20 cellular contexts compared by ENCODE assay signal in the genomic region with DNA sequence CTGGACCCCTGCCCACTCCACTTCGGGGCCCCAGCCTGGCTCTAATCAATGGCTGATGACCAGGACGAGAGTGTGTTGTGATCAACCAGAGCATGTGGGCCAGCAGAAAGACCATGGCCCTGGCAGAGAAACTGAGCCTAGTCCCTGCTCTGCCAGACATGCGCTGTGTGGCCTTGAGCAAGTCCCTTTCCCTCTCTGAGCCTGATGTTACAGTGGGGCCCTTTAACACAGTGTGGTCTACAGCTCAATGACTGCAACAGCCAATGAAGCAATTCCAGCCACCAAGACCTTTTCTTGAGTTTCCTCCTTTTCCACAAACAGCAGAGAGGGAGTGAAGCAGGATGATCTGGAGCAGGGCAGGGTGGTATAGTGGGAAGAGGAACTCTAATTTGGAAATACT. TPM values are rescaled to one million over a fixed set of nuclear protein-coding genes. Genes with fewer than 3 reads are reported as not detected.
A peak's percentile ranks its signal among the peaks of the same experiment; 100 is the strongest.
DNase-seq lines count a peak whose midpoint lies in the region; FAIRE-seq and TF ChIP-seq lines count a peak whose summit lies in the region.
"Had no signal": no experiment of that assay in that cellular context is flagged by ENCODE, and none has a peak within 500 bp of the region (broad histone marks: within the 10 kb centered on the region; RNA-seq: fewer than 3 reads in every experiment).

No MANE protein-coding gene starts in this region.

- H3K4me1 ChIP-seq in right atrium auricular region (no peaks in the 10 kb centered on the region), HEK293 (ENCODE audit: control insufficient read depth, insufficient read depth, low read length) (no peaks in the 10 kb centered on the region), mesenchymal stem cell (ENCODE audit: control insufficient read depth, insufficient read depth, low read depth, low read length) (no peaks in the 10 kb centered on the region), smooth muscle cell (ENCODE audit: low read depth) (peaks cover 10% of the 10 kb centered on the region)

- no peak for TF ChIP-seq POLR2A in GM12892 (IDR thresholded peaks at IDR 0.05; ENCODE audit: low read depth, low read length)

- no peaks in the 10 kb centered on the region for H3K79me1 ChIP-seq in mesenchymal stem cell (replicated peaks; ENCODE audit: low read length, poor library complexity, severe bottlenecking)

- peak overlapping the region; percentile 34 for H4K91ac ChIP-seq in mesenchymal stem cell (ENCODE audit: low read length)

- no peak overlapping the region for H2AK5ac ChIP-seq in mesenchymal stem cell (ENCODE audit: low read length, severe bottlenecking)

- no peak overlapping the region for H3K23ac ChIP-seq in mesenchymal stem cell (ENCODE audit: low read length in 2 of 2)

- no peaks in the 10 kb centered on the region for H3K27me3 ChIP-seq in right atrium auricular region
- no peaks in the 10 kb centered on the region for H3K27me3 ChIP-seq in mesenchymal stem cell (ENCODE audit: control insufficient read depth in 1 of 2, insufficient read depth in 1 of 2, low read length in 2 of 2)
- no peaks in the 10 kb centered on the region for H3K27me3 ChIP-seq in smooth muscle cell (ENCODE audit: low read depth)
- H3K27me3 ChIP-seq: BE2C had no signal

- H3K4ac ChIP-seq in mesenchymal stem cell (ENCODE audit: low read depth in 1 of 2, low read length in 2 of 2): no peak overlapping the region

- CTCF ChIA-PET in HEK293 (lab: Yijun Ruan, JAX): interaction anchor here (1.2 kb wide), 1 partner anchor 22 kb away, joined by 5 read pairs; no protein-coding TSS in a partner anchor

- no peaks in the 10 kb centered on the region for H3K36me3 ChIP-seq in right atrium auricular region
- H3K36me3 ChIP-seq in HEK293 (ENCODE audit: control insufficient read depth in 2 of 2, insufficient read depth in 1 of 2, low read length in 2 of 2): no peaks in the 10 kb centered on the region
- H3K36me3 ChIP-seq in mesenchymal stem cell (ENCODE audit: control insufficient read depth in 1 of 2, insufficient read depth in 2 of 2, low read depth in 1 of 2, low read length in 2 of 2): no peaks in the 10 kb centered on the region
- H3K36me3 ChIP-seq in smooth muscle cell (ENCODE audit: low read depth): no peaks in the 10 kb centered on the region
- H3K36me3 ChIP-seq: BE2C had no signal

- H2AFZ ChIP-seq in mesenchymal stem cell (ENCODE audit: low read depth, low read length) (no peak overlapping the region), smooth muscle cell (ENCODE audit: low read depth) (no peak overlapping the region)

- H2BK15ac ChIP-seq in mesenchymal stem cell (ENCODE audit: low read depth, poor library complexity, severe bottlenecking): no peak overlapping the region

- H4K8ac ChIP-seq in mesenchymal stem cell (ENCODE audit: low read length): no peak overlapping the region

- no peak for TF ChIP-seq CTCF in right atrium auricular region (IDR thresholded peaks at IDR 0.05)
- no peak for TF ChIP-seq CTCF in HEK293 (tag by site-specific recombination; IDR thresholded peaks at IDR 0.05)
- TF ChIP-seq CTCF in smooth muscle cell (IDR thresholded peaks at IDR 0.05; ENCODE audit: borderline replicate concordance, insufficient read depth, poor library complexity, severe bottlenecking): no peak

- no peak overlapping the region for H3K4me3 ChIP-seq in right atrium auricular region
- H3K4me3 ChIP-seq in HEK293 (ENCODE audit: low read depth, low read length): no peak overlapping the region
- H3K4me3 ChIP-seq in mesenchymal stem cell (ENCODE audit: insufficient read depth in 1 of 2, low read depth in 1 of 2, low read length in 2 of 2): no peak overlapping the region
- no peak overlapping the region for H3K4me3 ChIP-seq in smooth muscle cell
- H3K4me3 ChIP-seq: GM12878 had no signal

- 97% methylated on average over 3 of the region's 3 CpGs for WGBS in mesenchymal stem cell
- 90% methylated on average over 3 of the region's 3 CpGs for WGBS in smooth muscle cell (ENCODE audit: low lambda C conversion rate)

- H3K9me3 ChIP-seq in right atrium auricular region (no peaks in the 10 kb centered on the region), HEK293 (ENCODE audit: control insufficient read depth, insufficient read depth, low read depth, low read length) (no peaks in the 10 kb centered on the region), mesenchymal stem cell (ENCODE audit: control insufficient read depth, low read length) (no peaks in the 10 kb centered on the region), smooth muscle cell (replicated peaks; ENCODE audit: low read depth) (no peaks in the 10 kb centered on the region)
- H3K9me3 ChIP-seq: BE2C had no signal

- POLR2A ChIA-PET in HEK293 (lab: Yijun Ruan, JAX): no interaction called here

- no peak overlapping the region for H3K27ac ChIP-seq in right atrium auricular region
- no peak overlapping the region for H3K27ac ChIP-seq in HEK293 (ENCODE audit: extremely low read depth, low read depth, low read length)
- H3K27ac ChIP-seq in mesenchymal stem cell (ENCODE audit: low read length, poor library complexity, severe bottlenecking): no peak overlapping the region
- H3K27ac ChIP-seq in smooth muscle cell (ENCODE audit: low read depth): no peak overlapping the region

- no peak for FAIRE-seq in GM12892 (lab: Jason Lieb, UNC)
- FAIRE-seq: GM12878, GM19239, H1 had no signal

- no peak overlapping the region for H3K4me2 ChIP-seq in mesenchymal stem cell (ENCODE audit: low read length, poor library complexity, severe bottlenecking)
- no peak overlapping the region for H3K4me2 ChIP-seq in smooth muscle cell

- H3K9ac ChIP-seq in mesenchymal stem cell (ENCODE audit: low read length) (no peak overlapping the region), smooth muscle cell (ENCODE audit: low read depth) (no peak overlapping the region)

- no peak overlapping the region for H2BK120ac ChIP-seq in mesenchymal stem cell (ENCODE audit: low read depth, low read length)

- no peaks in the 10 kb centered on the region for H3F3A ChIP-seq in smooth muscle cell (ENCODE audit: low read depth)

- H3K79me2 ChIP-seq in smooth muscle cell (ENCODE audit: low read depth): no peaks in the 10 kb centered on the region

- DNase-seq in cardiac septum (ENCODE audit: low spot score) (peak; percentile 17), right atrium auricular region (ENCODE audit: low spot score) (no peak), mesenchymal stem cell (no peak), smooth muscle cell (lab: John Stamatoyannopoulos, UW; ENCODE audit: unreplicated experiment) (no peak), GM12892 (ENCODE audit: insufficient read length) (no peak), AG20443 (ENCODE audit: low spot score) (no peak)
- DNase-seq: 8988T; BE2C; Calu3; CD4-positive, alpha-beta memory T cell; DMS53; DND-41; EL; H9 had no signal

- no peaks in the 10 kb centered on the region for H4K20me1 ChIP-seq in smooth muscle cell (ENCODE audit: low read depth)

- no peak overlapping the region for H2BK5ac ChIP-seq in mesenchymal stem cell (ENCODE audit: low read depth, low read length, poor library complexity, severe bottlenecking)

- peak overlapping the region in 1 of 2 experiments; percentile 29 for H2BK12ac ChIP-seq in mesenchymal stem cell (ENCODE audit: low read length in 2 of 2)

- intact Hi-C loops in cardiac septum (cut with DNase I): no loop called here

- no peak overlapping the region for H3K18ac ChIP-seq in mesenchymal stem cell (ENCODE audit: low read depth in 1 of 2, low read length in 2 of 2)

- H3K14ac ChIP-seq in mesenchymal stem cell (ENCODE audit: low read length in 2 of 2): no peak overlapping the region

TF ChIP-seq in HEK293, 187 proteins besides CTCF, POLR2A, EP300 and RAD21:
- TF ChIP-seq ZNF768 (tag by site-specific recombination; IDR thresholded peaks at IDR 0.05): peak; percentile 58; the same call in 1 of the 2 replicates
- no peak for TF ChIP-seq KLF7 (tag by site-specific recombination; IDR thresholded peaks at IDR 0.05; ENCODE audit: borderline replicate concordance)

RNA-seq across cellular contexts. Expression of a gene that starts 25.8 kb away (rescaled TPM):
- total RNA-seq in cardiac septum (0.38 TPM), right atrium auricular region (under 1 TPM; 0.30 to 0.83 TPM), smooth muscle cell (68.9 and 72.8 TPM in 2 replicates)
- 1.6 TPM for polyA plus RNA-seq in mesenchymal stem cell (2013, experiment 1 of 2)
- polyA plus RNA-seq in mesenchymal stem cell (2013, experiment 2 of 2): 1.5 TPM
- 55.9 and 87.6 TPM in 2 replicates for polyA plus RNA-seq in smooth muscle cell
- polyA plus RNA-seq in GM12892 (2012; ENCODE audit: missing spikeins): not detected
- total RNA-seq: CD4-positive, alpha-beta memory T cell; GM12878 had no signal
- polyA plus RNA-seq: CD14-positive monocyte; CD4-positive, alpha-beta memory T cell; GM12878 had no signal

RNA-seq across cellular contexts. Expression of a gene that starts 29.0 kb away (rescaled TPM):
- total RNA-seq in cardiac septum (15.5 TPM), right atrium auricular region (10 to 100 TPM; 17.5 to 18.1 TPM), smooth muscle cell (12.7 and 16.0 TPM in 2 replicates)
- polyA plus RNA-seq in mesenchymal stem cell (2013, experiment 1 of 2): 14.3 TPM
- 13.1 TPM for polyA plus RNA-seq in mesenchymal stem cell (2013, experiment 2 of 2)
- 25.9 and 27.6 TPM in 2 replicates for polyA plus RNA-seq in smooth muscle cell
- polyA plus RNA-seq in GM12892 (2012; ENCODE audit: missing spikeins): 24.4 TPM

RNA-seq across cellular contexts. Expression of a gene that starts 38.9 kb away (rescaled TPM):
- total RNA-seq in cardiac septum (22.7 TPM), right atrium auricular region (10 to 100 TPM in 1 of 2 donors, 1 to 10 TPM in 1; 4.9 to 18.2 TPM), smooth muscle cell (1.6 and 2.2 TPM in 2 replicates)
- 0.65 TPM for polyA plus RNA-seq in mesenchymal stem cell (2013, experiment 1 of 2)
- polyA plus RNA-seq in mesenchymal stem cell (2013, experiment 2 of 2): 0.47 TPM
- 0.83 and 1.1 TPM in 2 replicates for polyA plus RNA-seq in smooth muscle cell
- polyA plus RNA-seq in GM12892 (2012; ENCODE audit: missing spikeins): not detected
- total RNA-seq: A673; Calu3; CD4-positive, alpha-beta memory T cell had no signal
- polyA plus RNA-seq: CD14-positive monocyte; CD4-positive, alpha-beta memory T cell; GM12878 had no signal

Comparison
In these comparisons a context has a peak if more than half of its experiments do, and no peak if none do; other contexts are left out.
1. RNA of a gene that starts 25.8 kb away (total RNA-seq): 68.9 to 72.8 TPM in smooth muscle cell; 0.30 to 0.83 TPM in right atrium auricular region and 0.38 TPM in cardiac septum (single experiment); every median in the first group is over 10 times any median in the second.